ENCODE assay signal across 20 cellular contexts in the genomic region with DNA sequence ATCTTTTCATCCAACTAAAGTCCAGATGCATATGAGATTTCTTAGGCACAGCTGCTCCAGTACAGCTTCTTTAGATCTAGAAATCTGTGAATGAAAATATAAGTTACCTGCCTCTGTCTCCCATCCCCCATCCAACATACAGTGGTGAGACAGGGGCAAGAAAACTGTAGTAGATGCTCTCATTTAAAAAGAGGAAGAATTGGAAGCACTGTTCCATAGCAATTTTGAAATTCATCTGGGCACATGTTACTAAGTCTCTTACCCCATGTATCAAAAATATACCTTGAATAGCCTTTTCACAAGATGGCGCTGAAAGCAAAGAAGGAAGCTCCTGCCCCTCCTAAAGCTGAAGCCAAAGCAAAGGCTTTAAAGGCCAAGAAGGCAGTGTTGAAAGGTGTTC. TPM values are rescaled to one million over a fixed set of nuclear protein-coding genes. Genes with fewer than 3 reads are reported as not detected.
A peak's percentile ranks its signal among the peaks of the same experiment; 100 is the strongest.
DNase-seq lines count a peak whose midpoint lies in the region; ATAC-seq, FAIRE-seq and TF ChIP-seq lines count a peak whose summit lies in the region.
"Had no signal": no experiment of that assay in that cellular context is flagged by ENCODE, and none has a peak within 500 bp of the region (broad histone marks: within the 10 kb centered on the region; RNA-seq: fewer than 3 reads in every experiment).

No MANE protein-coding gene starts in this region.

- H3K27me3 ChIP-seq in K562 (ENCODE audit: control insufficient read depth in 2 of 2, insufficient read depth in 2 of 2, low read length in 2 of 2) (no peaks in the 10 kb centered on the region), trophoblast cell (ENCODE audit: insufficient read depth, low read length) (no peaks in the 10 kb centered on the region), aorta (ENCODE audit: control insufficient read depth in 1 of 2, insufficient read depth in 2 of 2, low read length in 1 of 2) (no peaks in the 10 kb centered on the region)
- H3K27me3 ChIP-seq: BLaER1 treated with 17β-estradiol and CSF1 and Interleukin-3, amounts not matched to agents 10 nM and 100 nM had no signal

- no peak overlapping the region for H4K91ac ChIP-seq in trophoblast cell (ENCODE audit: low read depth, low read length)

- H3K9ac ChIP-seq in K562 (ENCODE audit: insufficient read depth in 1 of 2, low read depth in 2 of 2, low read length in 2 of 2) (no peak overlapping the region), trophoblast cell (ENCODE audit: low read length) (no peak overlapping the region)
- H3K9ac ChIP-seq: BLaER1 treated with 17β-estradiol and CSF1 and Interleukin-3, amounts not matched to agents 10 nM and 100 nM had no signal

- no peak for TF ChIP-seq POLR2A in K562 (conservative IDR thresholded peaks at IDR 0.05)

- H2AFZ ChIP-seq in K562 (ENCODE audit: low read depth, low read length) = no peak overlapping the region
- no peak overlapping the region for H2AFZ ChIP-seq in trophoblast cell (ENCODE audit: insufficient read depth, low read length, poor library complexity)

- H3K4me2 ChIP-seq in K562 (ENCODE audit: insufficient read depth, low read length) (no peak overlapping the region), trophoblast cell (ENCODE audit: low read length) (no peak overlapping the region)
- H3K4me2 ChIP-seq: A549; BLaER1 treated with 17β-estradiol and CSF1 and Interleukin-3, amounts not matched to agents 10 nM and 100 nM had no signal

- no peak overlapping the region for H3K23ac ChIP-seq in trophoblast cell (ENCODE audit: low read length)

- no peak overlapping the region for H2BK12ac ChIP-seq in trophoblast cell (ENCODE audit: low read length)

- no peak overlapping the region for H3K27ac ChIP-seq in K562 (ENCODE audit: extremely low read depth, low read depth, low read length)
- no peak overlapping the region for H3K27ac ChIP-seq in trophoblast cell (ENCODE audit: low read depth, low read length)
- H3K27ac ChIP-seq in aorta (ENCODE audit: low read depth in 1 of 2, low read length in 2 of 2) = no peak overlapping the region
- H3K27ac ChIP-seq: 22Rv1; A549; BLaER1 treated with 17β-estradiol and CSF1 and Interleukin-3, amounts not matched to agents 10 nM and 100 nM; C4-2B had no signal

- in situ Hi-C loops in K562 (cut with MboI) = no loop called here

- intact Hi-C loops in K562 (cut with micrococcal nuclease) (loop anchor here (1.0 kb wide), 1 partner anchor 93 kb away; no protein-coding TSS in a partner anchor), aorta (cut with DNase I) (no loop called here)

- no peaks in the 10 kb centered on the region for H3K79me1 ChIP-seq in trophoblast cell (ENCODE audit: low read length)

- DNase-seq in OCI-M1 (lab: John Stamatoyannopoulos, UW) = peak; percentile 14
- DNase-seq in K562 (ENCODE audit: extremely low read depth in 1 of 4, low spot score in 3 of 4) = no peak
- no peak for DNase-seq in trophoblast cell
- no peak for DNase-seq in aorta
- DNase-seq in NCI-H748 treated with DMSO at 0.1 percent for 48 hours (lab: John Stamatoyannopoulos, UW) = no peak
- DNase-seq: AML-193; Caco-2; Calu3; CD4-positive, alpha-beta T cell; CD8-positive, alpha-beta T cell; DMS79 treated with DMSO at 0.1 percent for 48 hours; GF-D8 had no signal

- H2BK120ac ChIP-seq in trophoblast cell (ENCODE audit: insufficient read depth, low read length, poor library complexity) = no peak overlapping the region

- no peaks in the 10 kb centered on the region for H3K79me2 ChIP-seq in K562 (ENCODE audit: control insufficient read depth, insufficient read depth, low read length)
- peaks cover 2% of the 10 kb centered on the region for H3K79me2 ChIP-seq in trophoblast cell (ENCODE audit: control insufficient read depth, insufficient read depth, low read length, poor library complexity)

- TF ChIP-seq CTCF in K562 (IDR thresholded peaks at IDR 0.05 in 2 of 3, conservative IDR thresholded peaks at IDR 0.05 in 1 of 3; ENCODE audit: insufficient read depth in 2 of 3, low read depth in 1 of 3, low read length in 3 of 3) = no peak

- 29% methylated on average over 1 of the region's 1 CpG for WGBS in K562 (ENCODE audit: insufficient coverage, low coverage, missing lambda C conversion rate)
- WGBS in trophoblast cell (ENCODE audit: extremely low coverage, insufficient coverage, insufficient read length) = no CpG with 5 or more reads among the region's 1 CpG
- 99 to 100% methylated on average over 1 of the region's 1 CpG for WGBS in aorta, 2 donors

- FAIRE-seq in K562 (lab: Jason Lieb, UNC) = no peak
- FAIRE-seq: A549, D721Med, G401.6, GM12891, GM19239 had no signal

- CTCF ChIA-PET in K562 (lab: Yijun Ruan, JAX; ENCODE audit: low intra/inter-chr PET ratio) = no interaction called here

- peak overlapping the region; percentile 59 for H3K18ac ChIP-seq in trophoblast cell (ENCODE audit: low read length)

- H4K8ac ChIP-seq in trophoblast cell (ENCODE audit: low read depth, low read length) = no peak overlapping the region

- H2BK5ac ChIP-seq in trophoblast cell (ENCODE audit: low read depth, low read length, poor library complexity) = no peak overlapping the region

- TF ChIP-seq EP300 in K562 (IDR thresholded peaks at IDR 0.05; ENCODE audit: low read length) = no peak

- H4K12ac ChIP-seq in trophoblast cell (ENCODE audit: low read depth, low read length) = no peak overlapping the region

- H3K9me1 ChIP-seq in K562 (ENCODE audit: control insufficient read depth, insufficient read depth, low read length) = no peaks in the 10 kb centered on the region

- POLR2A ChIA-PET in K562 (lab: Yijun Ruan, JAX) = interaction anchor here (1.3 kb wide), 1 partner anchor 12 kb away, joined by 3 read pairs; no protein-coding TSS in a partner anchor

- peaks cover 5% of the 10 kb centered on the region; the same call in 1 of the 2 replicates for H3K9me3 ChIP-seq in K562 (replicated peaks; ENCODE audit: control insufficient read depth, insufficient read depth, low read depth, low read length)
- no peaks in the 10 kb centered on the region for H3K9me3 ChIP-seq in trophoblast cell (ENCODE audit: insufficient read depth, low read depth, low read length)
- H3K9me3 ChIP-seq in aorta (ENCODE audit: control insufficient read depth, low read length) = no peaks in the 10 kb centered on the region

- no peak overlapping the region for H2AK5ac ChIP-seq in trophoblast cell (ENCODE audit: low read length)

- no peak overlapping the region for H3K4me3 ChIP-seq in K562
- H3K4me3 ChIP-seq in trophoblast cell (ENCODE audit: low read depth, low read length) = no peak overlapping the region
- H3K4me3 ChIP-seq in aorta (ENCODE audit: low read length in 2 of 2) = no peak overlapping the region
- H3K4me3 ChIP-seq: A549 had no signal

- H3K4me1 ChIP-seq in K562 (replicated peaks in 1 of 2; ENCODE audit: control insufficient read depth in 2 of 2, insufficient read depth in 2 of 2, low read length in 2 of 2) (no peaks in the 10 kb centered on the region), trophoblast cell (ENCODE audit: control insufficient read depth in 1 of 2, insufficient read depth in 2 of 2, low read length in 2 of 2) (no peaks in the 10 kb centered on the region), aorta (ENCODE audit: control insufficient read depth in 1 of 2, insufficient read depth in 2 of 2, low read length in 2 of 2) (peaks cover 1 to 3% of the 10 kb centered on the region in 2 donors)
- H3K4me1 ChIP-seq: A549, Caco-2 had no signal

- H4K20me1 ChIP-seq in K562 (replicated peaks; ENCODE audit: control insufficient read depth, insufficient read depth, low read length) = no peaks in the 10 kb centered on the region

- H3K4ac ChIP-seq in trophoblast cell (ENCODE audit: low read depth, low read length) = no peak overlapping the region

- H3K36me3 ChIP-seq in K562 (ENCODE audit: control insufficient read depth, insufficient read depth, low read length) (no peaks in the 10 kb centered on the region), trophoblast cell (ENCODE audit: control insufficient read depth in 1 of 2, insufficient read depth in 2 of 2, low read length in 2 of 2) (peaks cover 0 to 6% of the 10 kb centered on the region in 2 experiments), aorta (ENCODE audit: control insufficient read depth in 1 of 2, insufficient read depth in 2 of 2, low read length in 1 of 2) (no peaks in the 10 kb centered on the region)

- ATAC-seq in K562 (no peak), aorta (ENCODE audit: low FRiP score) (no peak)
- ATAC-seq: A549; CD8-positive, alpha-beta T cell had no signal

- no peak overlapping the region for H3K14ac ChIP-seq in trophoblast cell (ENCODE audit: low read length)

- TF ChIP-seq RAD21 in K562 (CRISPR knock-in tag; conservative IDR thresholded peaks at IDR 0.05 in 1 of 2, IDR thresholded peaks at IDR 0.05 in 1 of 2) = peak in 1 of 2 experiments; percentile 36; a peak in 2 of 4 replicates

- no TSS peak for BruUV-seq in K562 (replicated peaks; lab: Mats Ljungman, UMichigan)

TF ChIP-seq in K562, 482 proteins besides CTCF, POLR2A, EP300 and RAD21:
- peak; percentile 99 for TF ChIP-seq ZNF584 (CRISPR knock-in tag; IDR thresholded peaks at IDR 0.05; ENCODE audit: low read depth)
- no peak for TF ChIP-seq PYGO2 (tag; IDR thresholded peaks at IDR 0.05)

RNA-seq across cellular contexts. Expression of gene HSD17B12, which starts 37.8 kb away (rescaled TPM):
- total RNA-seq in K562 (2011; cell fraction: chromatin; rRNA removed; ENCODE audit: low replicate concordance) = 25.0 and 43.2 TPM in 2 replicates
- total RNA-seq in K562 (2011; cell fraction: nucleolus; rRNA removed) = 34.5 and 36.0 TPM in 2 replicates
- 37.9 and 51.6 TPM in 2 replicates for total RNA-seq in K562 (2011; cell fraction: nucleoplasm; rRNA removed)
- total RNA-seq in K562 (2014; rRNA removed) (16.2 and 17.3 TPM in 2 replicates), K562 (2014; rRNA removed; fragmentation: Illumina TruSeq; extraction: Trizol) (25.7 and 30.9 TPM in 2 replicates), K562 (2015; rRNA removed; fragmentation: Illumina TruSeq; extraction: Trizol) (23.1 and 24.5 TPM in 2 replicates), K562 (2021) (21.3 and 23.8 TPM in 2 replicates), aorta (100 to 1,000 TPM; 106 to 108 TPM)
- polyA plus RNA-seq in K562 (2011; rRNA removed) (31.9 and 34.5 TPM in 2 replicates), K562 (2014; fragmentation: Illumina TruSeq; extraction: Trizol) (27.3 and 30.3 TPM in 2 replicates), K562 (2014; fragmentation: Nextera tagmentation; extraction: Ambion mirVana) (10 to 100 TPM in 1 of 2 experiments, 1 to 10 TPM in 1; 9.1 to 10.3 TPM), K562 (2014; rRNA removed) (19.6 and 23.3 TPM in 2 replicates), aorta (10 to 100 TPM; 62.2 to 68.5 TPM)
- polyA plus RNA-seq in K562 (2011; cell fraction: cytosol; rRNA removed) = 16.3 and 17.6 TPM in 2 replicates
- polyA plus RNA-seq in K562 (2011; cell fraction: nucleus; rRNA removed) = 13.5 and 18.5 TPM in 2 replicates
- 23.0 and 31.8 TPM in 2 replicates for polyA plus RNA-seq in K562 (2012)
- 21.1 and 27.6 TPM in 2 replicates for polyA minus RNA-seq in K562 (2011; rRNA and poly(A)+ RNA removed)
- polyA minus RNA-seq in K562 (2011; cell fraction: cytosol; rRNA and poly(A)+ RNA removed) = 22.3 and 26.4 TPM in 2 replicates
- 19.8 and 24.5 TPM in 2 replicates for polyA minus RNA-seq in K562 (2011; cell fraction: nucleus; rRNA and poly(A)+ RNA removed)
- polyA plus RNA-seq in trophoblast cell (2013) = 104 and 108 TPM in 2 replicates
